In the genomic region with DNA sequence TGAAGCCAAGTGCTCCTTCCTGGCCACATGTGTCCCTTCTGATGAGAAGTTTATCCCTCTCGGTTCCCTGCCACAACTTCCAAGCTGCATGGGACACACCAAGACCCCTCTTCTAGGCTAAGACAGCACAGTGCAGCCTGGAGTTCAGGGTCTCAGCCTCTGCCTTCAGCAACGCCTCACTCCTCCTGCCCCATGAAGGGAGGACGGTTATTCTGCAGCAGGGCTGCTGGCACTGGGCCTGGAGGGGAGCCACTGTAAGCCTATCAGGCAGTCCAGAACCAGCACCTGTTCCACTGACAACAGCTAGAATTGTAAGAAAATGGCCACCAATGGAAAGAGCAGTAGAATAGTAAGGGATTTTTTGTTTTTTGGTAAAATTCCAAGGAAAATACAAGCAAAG, we compare ENCODE assay signal across 25 cellular contexts.
A peak's percentile ranks its signal among the peaks of the same experiment; 100 is the strongest.
DNase-seq lines count a peak whose midpoint lies in the region; ATAC-seq and TF ChIP-seq lines count a peak whose summit lies in the region.
"Had no signal": no experiment of that assay in that cellular context is flagged by ENCODE, and none has a peak within 500 bp of the region (broad histone marks: within the 10 kb centered on the region; RNA-seq: fewer than 3 reads in every experiment).

No MANE protein-coding gene starts in this region.

- peaks cover 4 to 100% (median 96%) of the 10 kb centered on the region in 11 experiments; a peak in 21 of 22 replicates for H4K20me1 ChIP-seq in BLaER1 treated with 17β-estradiol and CSF1 and Interleukin-3, amounts not matched to agents 10 nM and 100 nM
- H4K20me1 ChIP-seq in KMS-11 (ENCODE audit: insufficient read depth): 0 out of 2 replicates have a peak, but pooled peaks cover 8% of the 10 kb centered on the region

- H3K4ac ChIP-seq in neuronal stem cell (ENCODE audit: low read length): no peak overlapping the region

- H3K79me1 ChIP-seq in neuronal stem cell (ENCODE audit: low read depth, low read length): peaks cover 2% of the 10 kb centered on the region

- peak overlapping the region; percentile 31 for H4K8ac ChIP-seq in neuronal stem cell (ENCODE audit: low read depth, low read length)

- no peak for ATAC-seq in HG03025 (IDR thresholded peaks at IDR 0.05; ENCODE audit: low FRiP score, unreplicated experiment)

- H3K4me3 Mint-ChIP-seq in activated naive CD4-positive, alpha-beta T cell treated with anti-CD3 and anti-CD28 coated beads, Interleukin-2, amount 10 ng/mL, durations not matched to agents 7 days and 5 days: no peak overlapping the region
- H3K4me3 Mint-ChIP-seq: activated naive CD8-positive, alpha-beta T cell had no signal

- no peak overlapping the region for H4K91ac ChIP-seq in neuronal stem cell (ENCODE audit: low read depth, low read length, poor library complexity)

- no peak overlapping the region for H2BK12ac ChIP-seq in neuronal stem cell (ENCODE audit: low read length)

- H3K27me3 Mint-ChIP-seq in activated naive CD4-positive, alpha-beta T cell treated with anti-CD3 and anti-CD28 coated beads, Interleukin-2, amount 10 ng/mL, durations not matched to agents 7 days and 5 days: no peaks in the 10 kb centered on the region
- H3K27me3 Mint-ChIP-seq: activated naive CD8-positive, alpha-beta T cell had no signal

- peaks cover 100% of the 10 kb centered on the region for H3K79me2 ChIP-seq in KMS-11 (ENCODE audit: insufficient read depth, low read depth)

- H3K27ac ChIP-seq in BLaER1 treated with 17β-estradiol and CSF1 and Interleukin-3, amounts not matched to agents 10 nM and 100 nM: peak overlapping the region in 1 of 11 experiments; percentile 41; a peak in 1 of 22 replicates
- H3K27ac ChIP-seq in KMS-11: peak overlapping the region; percentile 54; the same call in 1 of the 2 replicates
- no peak overlapping the region for H3K27ac ChIP-seq in neuronal stem cell (replicated peaks; ENCODE audit: low read length)
- H3K27ac ChIP-seq in WERI-Rb-1: no peak overlapping the region
- H3K27ac ChIP-seq: PC-9, prostate gland, thyroid gland, vagina had no signal

- H3K36me3 Mint-ChIP-seq in activated naive CD4-positive, alpha-beta T cell treated with anti-CD3 and anti-CD28 coated beads, Interleukin-2, amount 10 ng/mL, durations not matched to agents 7 days and 5 days: no peaks in the 10 kb centered on the region

- H3K9me3 ChIP-seq in BLaER1 treated with 17β-estradiol and CSF1 and Interleukin-3, amounts not matched to agents 10 nM and 100 nM (replicated peaks in 1 of 11): no peaks in the 10 kb centered on the region
- no peaks in the 10 kb centered on the region for H3K9me3 ChIP-seq in neuronal stem cell (replicated peaks in 1 of 2; ENCODE audit: control insufficient read depth in 2 of 2, insufficient read depth in 1 of 2, low read depth in 1 of 2, low read length in 2 of 2)
- H3K9me3 ChIP-seq in WERI-Rb-1 (ENCODE audit: severe bottlenecking): no peaks in the 10 kb centered on the region
- H3K9me3 ChIP-seq: prostate gland, thyroid gland, vagina had no signal

- H2AK5ac ChIP-seq in neuronal stem cell (ENCODE audit: low read depth, low read length): no peak overlapping the region

- no peaks in the 10 kb centered on the region for H3K27me3 ChIP-seq in BLaER1 treated with 17β-estradiol and CSF1 and Interleukin-3, amounts not matched to agents 10 nM and 100 nM
- H3K27me3 ChIP-seq in KMS-11 (ENCODE audit: insufficient read depth, low read depth) (no peaks in the 10 kb centered on the region), neuronal stem cell (ENCODE audit: control insufficient read depth in 3 of 3, insufficient read depth in 3 of 3, low read depth in 1 of 3, low read length in 3 of 3) (no peaks in the 10 kb centered on the region), WERI-Rb-1 (ENCODE audit: insufficient read depth, low read depth, severe bottlenecking) (no peaks in the 10 kb centered on the region)
- H3K27me3 ChIP-seq: thyroid gland, vagina had no signal

- H3K4me1 ChIP-seq in BLaER1 treated with 17β-estradiol and CSF1 and Interleukin-3, amounts not matched to agents 10 nM and 100 nM: peaks cover 67 to 100% (median 100%) of the 10 kb centered on the region in 10 experiments
- H3K4me1 ChIP-seq in KMS-11 (ENCODE audit: low read depth, poor library complexity, severe bottlenecking): peaks cover 72% of the 10 kb centered on the region
- peaks cover 17 to 33% of the 10 kb centered on the region in 2 donors for H3K4me1 ChIP-seq in neuronal stem cell (ENCODE audit: control insufficient read depth in 2 of 2, insufficient read depth in 1 of 2, low read depth in 1 of 2, low read length in 2 of 2)
- H3K4me1 ChIP-seq: prostate gland had no signal

- H3K23ac ChIP-seq in neuronal stem cell (ENCODE audit: low read depth, low read length, poor library complexity): no peak overlapping the region

- WGBS in neuronal stem cell (ENCODE audit: extremely low coverage in 2 of 2, insufficient read length in 2 of 2, insufficient replicate concordance in 1 of 2), 2 donors: no CpG with 5 or more reads among the region's 3 CpGs

- H3K36me3 ChIP-seq in BLaER1 treated with 17β-estradiol and CSF1 and Interleukin-3, amounts not matched to agents 10 nM and 100 nM: peaks cover 0 to 83% (median 11%) of the 10 kb centered on the region in 11 experiments; a peak in 12 of 22 replicates
- H3K36me3 ChIP-seq in KMS-11 (ENCODE audit: insufficient read depth) (no peaks in the 10 kb centered on the region), neuronal stem cell (replicated peaks in 1 of 2; ENCODE audit: control insufficient read depth in 2 of 2, insufficient read depth in 2 of 2, low read length in 2 of 2) (peaks cover 0 to 3% of the 10 kb centered on the region in 2 donors), WERI-Rb-1 (peaks cover 6% of the 10 kb centered on the region)
- H3K36me3 ChIP-seq: prostate gland, thyroid gland, vagina had no signal

- H3K4me1 Mint-ChIP-seq in activated naive CD4-positive, alpha-beta T cell treated with anti-CD3 and anti-CD28 coated beads, Interleukin-2, amount 10 ng/mL, durations not matched to agents 7 days and 5 days: peaks cover 37% of the 10 kb centered on the region

- peak; percentile 42 for DNase-seq in cerebellar cortex (ENCODE audit: low spot score)
- no peak for DNase-seq in neuronal stem cell (ENCODE audit: low spot score)
- DNase-seq in activated naive CD4-positive, alpha-beta T cell treated with anti-CD3 and anti-CD28 coated beads, Interleukin-2, amount 10 ng/mL, durations not matched to agents 7 days and 5 days: no peak
- DNase-seq in WERI-Rb-1: no peak
- DNase-seq in NCI-H2081 (lab: John Stamatoyannopoulos, UW): no peak
- DNase-seq: activated CD4-positive, alpha-beta T cell treated with anti-CD3 and anti-CD28 coated beads for 4 hours; activated T-cell treated with anti-CD3 and anti-CD28 coated beads for 4 hours; effector CD8-positive, alpha-beta T cell; HCEC 1CT; NCI-H1092 treated with DMSO at 0.1 percent for 48 hours; NCI-H187; NCI-H2171 treated with DMSO at 0.1 percent for 48 hours; NCI-H510A treated with DMSO at 0.1 percent for 48 hours; NK-92 treated with Interleukin-12 subunit alpha and Interleukin-12 subunit beta, amount 100 ng/mL, for 24 hours; PC-9; SIG-M5; stimulated activated CD4-positive, alpha-beta T cell treated with anti-CD3 and anti-CD28 coated beads, Interleukin-4, amount 100 ng/mL, for 24 hours; thyroid gland had no signal

- H2BK120ac ChIP-seq in neuronal stem cell (ENCODE audit: low read depth, low read length): no peak overlapping the region

- H3K14ac ChIP-seq in neuronal stem cell (ENCODE audit: low read length): no peak overlapping the region

- no peaks in the 10 kb centered on the region for H3K9me3 Mint-ChIP-seq in activated naive CD4-positive, alpha-beta T cell treated with anti-CD3 and anti-CD28 coated beads, Interleukin-2, amount 10 ng/mL, durations not matched to agents 7 days and 5 days

- no peak overlapping the region for H2AFZ ChIP-seq in KMS-11 (ENCODE audit: low read depth)
- no peak overlapping the region for H2AFZ ChIP-seq in neuronal stem cell (ENCODE audit: low read length)
- H2AFZ ChIP-seq: PC-9 had no signal

- CTCF ChIA-PET in activated naive CD4-positive, alpha-beta T cell treated with anti-CD3 and anti-CD28 coated beads, Interleukin-2, amount 10 ng/mL, durations not matched to agents 7 days and 5 days (lab: Charles Lee): no interaction called here

- TF ChIP-seq CTCF in KMS-11 (conservative IDR thresholded peaks at IDR 0.05; ENCODE audit: low read depth, low read length): no peak
- TF ChIP-seq CTCF in WERI-Rb-1 (IDR thresholded peaks at IDR 0.05; ENCODE audit: low read depth, low read length): no peak

- no peak overlapping the region for H3K4me3 ChIP-seq in BLaER1 treated with 17β-estradiol and CSF1 and Interleukin-3, amounts not matched to agents 10 nM and 100 nM
- no peak overlapping the region for H3K4me3 ChIP-seq in KMS-11 (IDR thresholded peaks at IDR 0.05; ENCODE audit: insufficient read depth, low read depth, low read length)
- no peak overlapping the region for H3K4me3 ChIP-seq in neuronal stem cell (ENCODE audit: low read length in 2 of 2)
- H3K4me3 ChIP-seq in WERI-Rb-1 (ENCODE audit: low read depth, low read length): no peak overlapping the region
- H3K4me3 ChIP-seq: coronary artery, PC-9, prostate gland, thyroid gland, vagina had no signal

- no peak overlapping the region for H3K27ac Mint-ChIP-seq in activated naive CD4-positive, alpha-beta T cell treated with anti-CD3 and anti-CD28 coated beads, Interleukin-2, amount 10 ng/mL, durations not matched to agents 7 days and 5 days
- H3K27ac Mint-ChIP-seq: activated naive CD8-positive, alpha-beta T cell had no signal

- H2BK15ac ChIP-seq in neuronal stem cell (ENCODE audit: low read length): no peak overlapping the region

- H3K18ac ChIP-seq in neuronal stem cell (ENCODE audit: low read length): no peak overlapping the region

- peak overlapping the region; percentile 74 to 95 (median 90); a peak in 20 of 22 replicates for H3K4me2 ChIP-seq in BLaER1 treated with 17β-estradiol and CSF1 and Interleukin-3, amounts not matched to agents 10 nM and 100 nM
- peak overlapping the region; percentile 93; the same call in 1 of the 2 replicates for H3K4me2 ChIP-seq in KMS-11
- no peak overlapping the region for H3K4me2 ChIP-seq in neuronal stem cell (ENCODE audit: insufficient read depth, low read length, poor library complexity, severe bottlenecking)
- H3K4me2 ChIP-seq: PC-9 had no signal

- H2BK5ac ChIP-seq in neuronal stem cell (ENCODE audit: low read length): no peak overlapping the region

- H3K9ac ChIP-seq in BLaER1 treated with 17β-estradiol and CSF1 and Interleukin-3, amounts not matched to agents 10 nM and 100 nM: no peak overlapping the region; a peak in 1 of 22 replicates
- H3K9ac ChIP-seq in KMS-11 (no peak overlapping the region), neuronal stem cell (ENCODE audit: low read depth, low read length, poor library complexity) (no peak overlapping the region)
